Comparison of ENCODE assay signal across 3 cellular contexts in the genomic region with DNA sequence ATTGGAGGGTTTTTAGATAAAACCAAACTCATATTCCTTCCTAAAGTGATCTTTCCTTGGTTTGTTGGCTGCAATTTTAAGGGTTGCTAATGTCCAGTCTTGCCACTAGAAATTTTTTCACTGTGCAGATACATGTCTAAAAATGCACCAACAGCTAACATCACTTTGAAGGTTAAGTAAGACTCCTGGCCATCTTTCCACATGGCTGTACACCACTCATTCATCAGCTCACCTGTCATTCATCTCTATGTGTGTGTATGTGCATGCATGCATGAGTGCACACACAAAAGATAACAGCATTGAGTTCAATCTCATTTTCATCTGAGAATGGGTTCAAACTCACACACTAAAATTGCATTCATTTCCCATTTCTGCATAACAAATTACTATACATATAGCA.
"Had no signal": no experiment of that assay in that cellular context is flagged by ENCODE, and none has a peak within 500 bp of the region (broad histone marks: within the 10 kb centered on the region; RNA-seq: fewer than 3 reads in every experiment).

No MANE protein-coding gene starts in this region.

- ATAC-seq: GM12878 had no signal

- H3K4me3 ChIP-seq: GM12878 had no signal

- DNase-seq: GDM1, GF-D8 had no signal
